Comparison of ENCODE assay signal across 8 cellular contexts in genomic region chr22:25702046-25702445, GRCh38. TPM values are rescaled to one million over a fixed set of nuclear protein-coding genes. Genes with fewer than 3 reads are reported as not detected.
DNase-seq lines count a peak whose midpoint lies in the region; ATAC-seq, FAIRE-seq and TF ChIP-seq lines count a peak whose summit lies in the region.

No MANE protein-coding gene starts in this region.

- POLR2A ChIA-PET in K562 (lab: Yijun Ruan, JAX), result no interaction called here
- POLR2A ChIA-PET in CD8-positive, alpha-beta memory T cell (lab: Charles Lee), result no interaction called here

- H3K79me2 ChIP-seq in K562 (ENCODE audit: control insufficient read depth, insufficient read depth, low read length), result no peaks in the 10 kb centered on the region

- DNase-seq in NAMALWA (ENCODE audit: low spot score) (peak; percentile 43), K562 (ENCODE audit: extremely low read depth in 1 of 4, low spot score in 3 of 4) (no peak), memory B cell (ENCODE audit: low spot score in 2 of 2) (peak in 1 of 2 donors; percentile 7), endothelial cell (ENCODE audit: low spot score) (no peak)
- DNase-seq in activated naive CD4-positive, alpha-beta T cell treated with anti-CD3 and anti-CD28 coated beads for 36 hours, result no peak
- no peak for DNase-seq in CD8-positive, alpha-beta memory T cell

- no peak for TF ChIP-seq EP300 in K562 (IDR thresholded peaks at IDR 0.05; ENCODE audit: low read length)

- peak in 2 of 3 experiments; percentile 16 to 51; a peak in 2 of 6 replicates for TF ChIP-seq CTCF in K562 (IDR thresholded peaks at IDR 0.05 in 2 of 3, conservative IDR thresholded peaks at IDR 0.05 in 1 of 3; ENCODE audit: insufficient read depth in 2 of 3, low read depth in 1 of 3, low read length in 3 of 3)
- no peak for TF ChIP-seq CTCF in endothelial cell (IDR thresholded peaks at IDR 0.05; ENCODE audit: unreplicated experiment)

- CTCF ChIA-PET in K562 (lab: Yijun Ruan, JAX; ENCODE audit: low intra/inter-chr PET ratio), result interaction anchor here (0.7 to 3.7 kb wide), 4 partner anchors 135 to 765 kb away, joined by 3 to 17 read pairs (median 5); no protein-coding TSS in a partner anchor
- CTCF ChIA-PET in activated naive CD4-positive, alpha-beta T cell treated with anti-CD3 and anti-CD28 coated beads for 36 hours (lab: Charles Lee), result interaction anchor here (1.0 to 1.9 kb wide), 3 partner anchors 12 to 240 kb away, joined by 3 to 7 read pairs (median 4); no protein-coding TSS in a partner anchor
- CTCF ChIA-PET in CD8-positive, alpha-beta memory T cell (lab: Charles Lee), result interaction anchor here (1.1 kb wide), 1 partner anchor 254 kb away, joined by 4 read pairs; no protein-coding TSS in a partner anchor

- no peaks in the 10 kb centered on the region for H3K9me1 ChIP-seq in K562 (ENCODE audit: control insufficient read depth, insufficient read depth, low read length)

- H4K20me1 ChIP-seq in K562 (replicated peaks; ENCODE audit: control insufficient read depth, insufficient read depth, low read length), result no peaks in the 10 kb centered on the region

- H2AFZ ChIP-seq in K562 (ENCODE audit: low read depth, low read length), result no peak overlapping the region

- no peak for ATAC-seq in K562
- ATAC-seq in memory B cell (ENCODE audit: low read depth), result peak; percentile 27
- ATAC-seq in HG03196 (IDR thresholded peaks at IDR 0.05; ENCODE audit: unreplicated experiment), result no peak

- H3K27ac Mint-ChIP-seq in memory B cell, result no peak overlapping the region
- H3K27ac Mint-ChIP-seq in activated naive CD4-positive, alpha-beta T cell treated with anti-CD3 and anti-CD28 coated beads for 36 hours, result no peak overlapping the region
- no peak overlapping the region for H3K27ac Mint-ChIP-seq in endothelial cell (ENCODE audit: unreplicated experiment)
- H3K27ac Mint-ChIP-seq in CD8-positive, alpha-beta memory T cell, result no peak overlapping the region

- H3K36me3 Mint-ChIP-seq in memory B cell (peaks cover 33% of the 10 kb centered on the region), endothelial cell (ENCODE audit: low read depth, unreplicated experiment) (peaks cover 5% of the 10 kb centered on the region)
- peaks cover 3% of the 10 kb centered on the region for H3K36me3 Mint-ChIP-seq in activated naive CD4-positive, alpha-beta T cell treated with anti-CD3 and anti-CD28 coated beads for 36 hours (ENCODE audit: low read depth)
- peaks cover 0 to 2% (median 0%) of the 10 kb centered on the region in 3 donors for H3K36me3 Mint-ChIP-seq in CD8-positive, alpha-beta memory T cell

- H3K36me3 ChIP-seq in K562 (ENCODE audit: control insufficient read depth, insufficient read depth, low read length), result no peaks in the 10 kb centered on the region
- no peaks in the 10 kb centered on the region for H3K36me3 ChIP-seq in CD8-positive, alpha-beta memory T cell (ENCODE audit: insufficient read depth, low read length)

- H3K4me3 ChIP-seq in K562, result no peak overlapping the region
- H3K4me3 ChIP-seq in CD8-positive, alpha-beta memory T cell (ENCODE audit: low read length), result no peak overlapping the region

- no peaks in the 10 kb centered on the region for H3K27me3 ChIP-seq in K562 (ENCODE audit: control insufficient read depth in 2 of 2, insufficient read depth in 2 of 2, low read length in 2 of 2)
- no peaks in the 10 kb centered on the region for H3K27me3 ChIP-seq in CD8-positive, alpha-beta memory T cell (ENCODE audit: insufficient read depth, low read length, poor library complexity, severe bottlenecking)

- no peaks in the 10 kb centered on the region for H3K9me3 Mint-ChIP-seq in memory B cell
- no peaks in the 10 kb centered on the region for H3K9me3 Mint-ChIP-seq in activated naive CD4-positive, alpha-beta T cell treated with anti-CD3 and anti-CD28 coated beads for 36 hours
- H3K9me3 Mint-ChIP-seq in endothelial cell (ENCODE audit: unreplicated experiment), result no peaks in the 10 kb centered on the region
- no peaks in the 10 kb centered on the region for H3K9me3 Mint-ChIP-seq in CD8-positive, alpha-beta memory T cell

- FAIRE-seq in G401.6 (lab: Jason Lieb, UNC), result peak; percentile 85
- no peak for FAIRE-seq in K562 (lab: Jason Lieb, UNC)

- no peaks in the 10 kb centered on the region for H3K4me1 ChIP-seq in K562 (replicated peaks in 1 of 2; ENCODE audit: control insufficient read depth in 2 of 2, insufficient read depth in 2 of 2, low read length in 2 of 2)
- H3K4me1 ChIP-seq in CD8-positive, alpha-beta memory T cell (ENCODE audit: insufficient read depth, low read length), result no peaks in the 10 kb centered on the region

- H3K4me2 ChIP-seq in K562 (ENCODE audit: insufficient read depth, low read length), result no peak overlapping the region

- in situ Hi-C loops in K562 (cut with MboI), result loop anchor here (10.0 kb wide), 1 partner anchor 237 kb away; no protein-coding TSS in a partner anchor

- H3K9ac ChIP-seq in K562 (ENCODE audit: insufficient read depth in 1 of 2, low read depth in 2 of 2, low read length in 2 of 2), result no peak overlapping the region

- no peak overlapping the region for H3K27ac ChIP-seq in K562 (ENCODE audit: extremely low read depth, low read depth, low read length)
- no peak overlapping the region for H3K27ac ChIP-seq in CD8-positive, alpha-beta memory T cell (ENCODE audit: low read depth, low read length)

- intact Hi-C loops in K562 (cut with micrococcal nuclease), result loop anchor here (1.0 to 10.0 kb wide), 3 partner anchors 71 to 467 kb away; no protein-coding TSS in a partner anchor
- intact Hi-C loops in activated naive CD4-positive, alpha-beta T cell treated with anti-CD3 and anti-CD28 coated beads for 36 hours (cut with micrococcal nuclease), result loop anchor here (1.0 to 5.0 kb wide), 6 partner anchors 35 to 255 kb away; no protein-coding TSS in a partner anchor

- peaks cover 10% of the 10 kb centered on the region for H3K4me1 Mint-ChIP-seq in memory B cell
- H3K4me1 Mint-ChIP-seq in activated naive CD4-positive, alpha-beta T cell treated with anti-CD3 and anti-CD28 coated beads for 36 hours (ENCODE audit: low read depth), result peaks cover 9% of the 10 kb centered on the region
- H3K4me1 Mint-ChIP-seq in endothelial cell (ENCODE audit: unreplicated experiment), result peaks cover 4% of the 10 kb centered on the region
- peaks cover 0 to 7% (median 6%) of the 10 kb centered on the region in 3 donors for H3K4me1 Mint-ChIP-seq in CD8-positive, alpha-beta memory T cell

- H3K4me3 Mint-ChIP-seq in memory B cell (no peak overlapping the region), endothelial cell (ENCODE audit: unreplicated experiment) (no peak overlapping the region)
- no peak overlapping the region for H3K4me3 Mint-ChIP-seq in activated naive CD4-positive, alpha-beta T cell treated with anti-CD3 and anti-CD28 coated beads for 36 hours
- no peak overlapping the region for H3K4me3 Mint-ChIP-seq in CD8-positive, alpha-beta memory T cell

- no TSS peak for BruUV-seq in K562 (replicated peaks; lab: Mats Ljungman, UMichigan)

- no peaks in the 10 kb centered on the region for H3K9me3 ChIP-seq in K562 (replicated peaks; ENCODE audit: control insufficient read depth, insufficient read depth, low read depth, low read length)
- H3K9me3 ChIP-seq in CD8-positive, alpha-beta memory T cell (ENCODE audit: low read length), result no peaks in the 10 kb centered on the region

- peak; percentile 47 to 68 for TF ChIP-seq RAD21 in K562 (CRISPR knock-in tag; conservative IDR thresholded peaks at IDR 0.05 in 1 of 2, IDR thresholded peaks at IDR 0.05 in 1 of 2)

- no peak for TF ChIP-seq POLR2A in K562 (conservative IDR thresholded peaks at IDR 0.05)

- H3K27me3 Mint-ChIP-seq in memory B cell (no peaks in the 10 kb centered on the region), endothelial cell (ENCODE audit: unreplicated experiment) (peaks cover 6% of the 10 kb centered on the region)
- no peaks in the 10 kb centered on the region for H3K27me3 Mint-ChIP-seq in activated naive CD4-positive, alpha-beta T cell treated with anti-CD3 and anti-CD28 coated beads for 36 hours (ENCODE audit: low read depth)
- H3K27me3 Mint-ChIP-seq in CD8-positive, alpha-beta memory T cell, result no peaks in the 10 kb centered on the region

TF ChIP-seq in K562, 482 proteins besides CTCF, POLR2A, EP300 and RAD21:
- 0 out of 2 replicates have a peak, but pooled peaks have one; percentile 13 for TF ChIP-seq SMC3 (conservative IDR thresholded peaks at IDR 0.05; ENCODE audit: insufficient read depth, low read depth, low read length)
- no peak for TF ChIP-seq FIP1L1 (IDR thresholded peaks at IDR 0.05; ENCODE audit: low read depth, low read length, poor library complexity, severe bottlenecking)

RNA-seq across cellular contexts. Expression of gene MYO18B, which starts 39.9 kb away (rescaled TPM):
- 40.0 and 48.8 TPM in 2 replicates for total RNA-seq in K562 (2011; cell fraction: chromatin; rRNA removed; ENCODE audit: low replicate concordance)
- 28.2 and 29.6 TPM in 2 replicates for total RNA-seq in K562 (2011; cell fraction: nucleolus; rRNA removed)
- 24.7 and 29.3 TPM in 2 replicates for total RNA-seq in K562 (2011; cell fraction: nucleoplasm; rRNA removed)
- total RNA-seq in K562 (2014; rRNA removed) (6.7 TPM in 2 replicates), K562 (2014; rRNA removed; fragmentation: Illumina TruSeq; extraction: Trizol) (4.0 TPM in 2 replicates), K562 (2015; rRNA removed; fragmentation: Illumina TruSeq; extraction: Trizol) (4.3 and 4.9 TPM in 2 replicates), K562 (2021) (5.8 and 7.0 TPM in 2 replicates), endothelial cell (ENCODE audit: unreplicated experiment) (not detected)
- polyA plus RNA-seq in K562 (2011; rRNA removed) (1.9 and 2.4 TPM in 2 replicates), K562 (2014; fragmentation: Illumina TruSeq; extraction: Trizol) (5.5 and 5.7 TPM in 2 replicates), K562 (2014; fragmentation: Nextera tagmentation; extraction: Ambion mirVana) (under 1 TPM; 0.06 to 0.18 TPM), K562 (2014; rRNA removed) (4.8 and 5.0 TPM in 2 replicates)
- 1.4 and 1.8 TPM in 2 replicates for polyA plus RNA-seq in K562 (2011; cell fraction: cytosol; rRNA removed)
- polyA plus RNA-seq in K562 (2011; cell fraction: nucleus; rRNA removed), result 7.0 and 10.1 TPM in 2 replicates
- 4.8 and 23.9 TPM in 2 replicates for polyA plus RNA-seq in K562 (2012)
- 5.6 TPM in 2 replicates for polyA minus RNA-seq in K562 (2011; rRNA and poly(A)+ RNA removed)
- 2.5 and 3.9 TPM in 2 replicates for polyA minus RNA-seq in K562 (2011; cell fraction: cytosol; rRNA and poly(A)+ RNA removed)
- polyA minus RNA-seq in K562 (2011; cell fraction: nucleus; rRNA and poly(A)+ RNA removed), result 7.8 and 10.0 TPM in 2 replicates
- total RNA-seq in activated naive CD4-positive, alpha-beta T cell treated with anti-CD3 and anti-CD28 coated beads for 36 hours, result under 1 TPM; 0.14 to 0.17 TPM
- total RNA-seq in CD8-positive, alpha-beta memory T cell, result under 1 TPM; 0.59 to 0.84 TPM
- 0.06 TPM for polyA plus RNA-seq in CD8-positive, alpha-beta memory T cell
